11 cellular contexts compared by ENCODE assay signal in the genomic region with DNA sequence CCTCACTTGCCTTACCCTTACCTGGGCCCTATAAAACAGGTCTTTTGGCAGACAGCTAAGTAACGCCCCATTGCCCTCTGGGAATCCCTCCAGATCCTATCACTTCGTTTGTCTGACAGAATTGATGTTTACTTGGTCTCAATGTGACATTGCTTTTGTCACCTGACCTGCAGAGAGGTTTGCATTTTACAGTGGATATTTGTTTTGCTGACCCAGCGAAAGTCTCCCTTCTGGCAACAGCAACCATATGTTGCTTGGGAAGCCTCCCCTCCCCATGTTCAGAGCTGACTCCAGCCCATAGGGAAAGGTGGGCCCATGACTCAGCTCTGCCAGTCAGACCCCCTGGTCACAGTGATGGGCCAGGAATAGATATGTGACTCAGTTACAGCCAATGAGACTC. TPM values are rescaled to one million over a fixed set of nuclear protein-coding genes. Genes with fewer than 3 reads are reported as not detected.
A peak's percentile ranks its signal among the peaks of the same experiment; 100 is the strongest.
DNase-seq lines count a peak whose midpoint lies in the region; ATAC-seq and TF ChIP-seq lines count a peak whose summit lies in the region.
"Had no signal": no experiment of that assay in that cellular context is flagged by ENCODE, and none has a peak within 500 bp of the region (broad histone marks: within the 10 kb centered on the region; RNA-seq: fewer than 3 reads in every experiment).

No MANE protein-coding gene starts in this region.

- peak overlapping the region; percentile 46 for H3K27ac ChIP-seq in left ventricle myocardium inferior (replicated peaks)
- no peak overlapping the region for H3K27ac ChIP-seq in left lung
- no peak overlapping the region for H3K27ac ChIP-seq in aorta (ENCODE audit: low read depth in 1 of 2, low read length in 2 of 2)
- H3K27ac ChIP-seq: tibial nerve had no signal

- no peak for TF ChIP-seq CTCF in left ventricle myocardium inferior (IDR thresholded peaks at IDR 0.05; ENCODE audit: borderline replicate concordance)
- TF ChIP-seq CTCF in left lung (IDR thresholded peaks at IDR 0.05) = no peak

- peak; percentile 88 for ATAC-seq in left colon
- no peak for ATAC-seq in left lung
- no peak for ATAC-seq in HG03196 (IDR thresholded peaks at IDR 0.05; ENCODE audit: unreplicated experiment)
- no peak for ATAC-seq in aorta (ENCODE audit: low FRiP score)

- H3K9me3 ChIP-seq in left ventricle myocardium inferior (replicated peaks) (no peaks in the 10 kb centered on the region), left lung (no peaks in the 10 kb centered on the region), aorta (ENCODE audit: control insufficient read depth, low read length) (no peaks in the 10 kb centered on the region)
- H3K9me3 ChIP-seq: tibial nerve had no signal

- H3K4me1 ChIP-seq in left ventricle myocardium inferior (peaks cover 33% of the 10 kb centered on the region), left lung (no peaks in the 10 kb centered on the region), aorta (ENCODE audit: control insufficient read depth in 1 of 2, insufficient read depth in 2 of 2, low read length in 2 of 2) (no peaks in the 10 kb centered on the region)
- H3K4me1 ChIP-seq: tibial nerve had no signal

- DNase-seq in left ventricle myocardium inferior (no peak), cardiac septum (ENCODE audit: low spot score) (no peak), NCI-H69 (lab: John Stamatoyannopoulos, UW) (peak; percentile 84), left colon (no peak), MV-4-11 (lab: John Stamatoyannopoulos, UW) (no peak), left lung (no peak), aorta (no peak)
- DNase-seq: posterior cingulate gyrus, T-helper 2 cell had no signal

- H3K27me3 ChIP-seq in left ventricle myocardium inferior (ENCODE audit: low read depth) (no peaks in the 10 kb centered on the region), left lung (no peaks in the 10 kb centered on the region), aorta (ENCODE audit: control insufficient read depth in 1 of 2, insufficient read depth in 2 of 2, low read length in 1 of 2) (no peaks in the 10 kb centered on the region)
- H3K27me3 ChIP-seq: tibial nerve had no signal

- WGBS in aorta, 2 donors = 67 to 80% methylated on average over 3 of the region's 3 CpGs

- intact Hi-C loops in left ventricle myocardium inferior (cut with micrococcal nuclease) = no loop called here
- intact Hi-C loops in cardiac septum (cut with DNase I) = no loop called here
- intact Hi-C loops in left colon (cut with DNase I, micrococcal nuclease) = no loop called here
- intact Hi-C loops in left lung (cut with DNase I) = no loop called here
- intact Hi-C loops in aorta (cut with DNase I) = no loop called here

- H3K36me3 ChIP-seq in left ventricle myocardium inferior (no peaks in the 10 kb centered on the region), left lung (no peaks in the 10 kb centered on the region), aorta (ENCODE audit: control insufficient read depth in 1 of 2, insufficient read depth in 2 of 2, low read length in 1 of 2) (no peaks in the 10 kb centered on the region)
- H3K36me3 ChIP-seq: tibial nerve had no signal

- no peak overlapping the region for H3K4me3 ChIP-seq in left ventricle myocardium inferior
- no peak overlapping the region for H3K4me3 ChIP-seq in left lung
- H3K4me3 ChIP-seq in aorta (ENCODE audit: low read length in 2 of 2) = no peak overlapping the region
- H3K4me3 ChIP-seq: tibial nerve had no signal

RNA-seq across cellular contexts. Expression of gene LARP1, which starts 54.0 kb away (rescaled TPM):
- total RNA-seq in left ventricle myocardium inferior (148 TPM), cardiac septum (160 TPM), left colon (100 to 1,000 TPM; 118 to 161 TPM), left lung (100 to 1,000 TPM; 126 to 172 TPM), aorta (100 to 1,000 TPM; 126 to 142 TPM)
- polyA plus RNA-seq in aorta = 10 to 100 TPM; 15.4 to 22.8 TPM
